1 cellular context compared by ENCODE assay signal in the genomic region with DNA sequence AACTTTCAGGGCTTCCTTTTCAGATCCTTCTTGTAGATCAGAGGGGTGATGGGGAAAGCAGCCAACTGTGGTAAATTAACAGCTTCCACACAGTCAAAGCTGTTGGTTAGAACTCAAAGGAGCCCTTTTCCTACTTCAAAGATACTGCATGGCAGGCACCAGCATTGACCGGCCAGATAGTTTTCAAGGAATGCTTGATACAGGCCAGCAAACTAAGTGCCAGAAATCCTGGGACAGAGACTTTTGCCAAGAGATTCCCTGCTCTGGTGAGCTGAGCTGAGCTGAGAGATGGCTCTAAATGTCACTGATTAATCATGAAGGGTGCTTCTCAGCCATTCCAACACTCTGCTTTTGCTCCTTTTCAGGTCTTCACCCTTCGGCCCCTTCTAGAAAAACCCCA.
TF ChIP-seq lines count a peak whose summit lies in the region.

No MANE protein-coding gene starts in this region.

TF ChIP-seq in HCT116, 20 proteins besides CTCF, POLR2A, EP300 and RAD21 (continued from another document):
- TF ChIP-seq, protein P1, sequence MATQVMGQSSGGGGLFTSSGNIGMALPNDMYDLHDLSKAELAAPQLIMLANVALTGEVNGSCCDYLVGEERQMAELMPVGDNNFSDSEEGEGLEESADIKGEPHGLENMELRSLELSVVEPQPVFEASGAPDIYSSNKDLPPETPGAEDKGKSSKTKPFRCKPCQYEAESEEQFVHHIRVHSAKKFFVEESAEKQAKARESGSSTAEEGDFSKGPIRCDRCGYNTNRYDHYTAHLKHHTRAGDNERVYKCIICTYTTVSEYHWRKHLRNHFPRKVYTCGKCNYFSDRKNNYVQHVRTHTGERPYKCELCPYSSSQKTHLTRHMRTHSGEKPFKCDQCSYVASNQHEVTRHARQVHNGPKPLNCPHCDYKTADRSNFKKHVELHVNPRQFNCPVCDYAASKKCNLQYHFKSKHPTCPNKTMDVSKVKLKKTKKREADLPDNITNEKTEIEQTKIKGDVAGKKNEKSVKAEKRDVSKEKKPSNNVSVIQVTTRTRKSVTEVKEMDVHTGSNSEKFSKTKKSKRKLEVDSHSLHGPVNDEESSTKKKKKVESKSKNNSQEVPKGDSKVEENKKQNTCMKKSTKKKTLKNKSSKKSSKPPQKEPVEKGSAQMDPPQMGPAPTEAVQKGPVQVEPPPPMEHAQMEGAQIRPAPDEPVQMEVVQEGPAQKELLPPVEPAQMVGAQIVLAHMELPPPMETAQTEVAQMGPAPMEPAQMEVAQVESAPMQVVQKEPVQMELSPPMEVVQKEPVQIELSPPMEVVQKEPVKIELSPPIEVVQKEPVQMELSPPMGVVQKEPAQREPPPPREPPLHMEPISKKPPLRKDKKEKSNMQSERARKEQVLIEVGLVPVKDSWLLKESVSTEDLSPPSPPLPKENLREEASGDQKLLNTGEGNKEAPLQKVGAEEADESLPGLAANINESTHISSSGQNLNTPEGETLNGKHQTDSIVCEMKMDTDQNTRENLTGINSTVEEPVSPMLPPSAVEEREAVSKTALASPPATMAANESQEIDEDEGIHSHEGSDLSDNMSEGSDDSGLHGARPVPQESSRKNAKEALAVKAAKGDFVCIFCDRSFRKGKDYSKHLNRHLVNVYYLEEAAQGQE (IDR thresholded peaks at IDR 0.05; ENCODE audit: low read depth): no peak
TF ChIP-seq in HCT116: peak in this region for 1.
